Comparison of ENCODE assay signal across 1 cellular context in genomic region chr9:70374962-70375618, GRCh38.
TF ChIP-seq lines count a peak whose summit lies in the region.

No MANE protein-coding gene starts in this region.

TF ChIP-seq in H1, 55 proteins besides CTCF, POLR2A, EP300 and RAD21:
- TF ChIP-seq EZH2 (IDR thresholded peaks at IDR 0.05; ENCODE audit: low read depth, low read length, severe bottlenecking) (no peak), JUN (IDR thresholded peaks at IDR 0.05; ENCODE audit: low read depth, low read length) (no peak), RFX5 (IDR thresholded peaks at IDR 0.05; ENCODE audit: borderline replicate concordance, low read depth, low read length) (no peak), SAP30 (IDR thresholded peaks at IDR 0.05; ENCODE audit: insufficient read depth, insufficient replicate concordance, low read length) (no peak), EGR1 (IDR thresholded peaks at IDR 0.05; ENCODE audit: borderline replicate concordance, low read depth, low read length) (no peak), HDAC6 (IDR thresholded peaks at IDR 0.05; ENCODE audit: low read depth, low read length) (no peak), SUZ12 (IDR thresholded peaks at IDR 0.05; ENCODE audit: low read length) (no peak), CHD1 (IDR thresholded peaks at IDR 0.05; ENCODE audit: low read depth, low read length) (no peak), BCL11A (IDR thresholded peaks at IDR 0.05; ENCODE audit: low read depth in 2 of 2, low read length in 2 of 2) (no peak), POLR2AphosphoS5 (IDR thresholded peaks at IDR 0.05; ENCODE audit: low read depth, low read length) (no peak), CREB1 (IDR thresholded peaks at IDR 0.05) (no peak), SP1 (IDR thresholded peaks at IDR 0.05; ENCODE audit: low read depth, low read length) (no peak), FOSL1 (IDR thresholded peaks at IDR 0.05; ENCODE audit: insufficient read depth, low read depth, low read length) (no peak), SIN3A (conservative IDR thresholded peaks at IDR 0.05 in 1 of 2, IDR thresholded peaks at IDR 0.05 in 1 of 2; ENCODE audit: low read depth in 1 of 2, low read length in 2 of 2) (no peak), RBBP5 (IDR thresholded peaks at IDR 0.05; ENCODE audit: borderline replicate concordance, low read depth, low read length) (no peak), JUND (IDR thresholded peaks at IDR 0.05; ENCODE audit: low read length) (no peak), SIRT6 (IDR thresholded peaks at IDR 0.05; ENCODE audit: low read length) (no peak), KDM4A (IDR thresholded peaks at IDR 0.05; ENCODE audit: low read depth, low read length, severe bottlenecking) (no peak), BACH1 (IDR thresholded peaks at IDR 0.05; ENCODE audit: low read length) (no peak)
- TF ChIP-seq, protein P1, sequence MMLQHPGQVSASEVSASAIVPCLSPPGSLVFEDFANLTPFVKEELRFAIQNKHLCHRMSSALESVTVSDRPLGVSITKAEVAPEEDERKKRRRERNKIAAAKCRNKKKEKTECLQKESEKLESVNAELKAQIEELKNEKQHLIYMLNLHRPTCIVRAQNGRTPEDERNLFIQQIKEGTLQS (IDR thresholded peaks at IDR 0.05; ENCODE audit: insufficient read depth, low read depth, low read length) = no peak
